8 cellular contexts compared by ENCODE assay signal in the genomic region with DNA sequence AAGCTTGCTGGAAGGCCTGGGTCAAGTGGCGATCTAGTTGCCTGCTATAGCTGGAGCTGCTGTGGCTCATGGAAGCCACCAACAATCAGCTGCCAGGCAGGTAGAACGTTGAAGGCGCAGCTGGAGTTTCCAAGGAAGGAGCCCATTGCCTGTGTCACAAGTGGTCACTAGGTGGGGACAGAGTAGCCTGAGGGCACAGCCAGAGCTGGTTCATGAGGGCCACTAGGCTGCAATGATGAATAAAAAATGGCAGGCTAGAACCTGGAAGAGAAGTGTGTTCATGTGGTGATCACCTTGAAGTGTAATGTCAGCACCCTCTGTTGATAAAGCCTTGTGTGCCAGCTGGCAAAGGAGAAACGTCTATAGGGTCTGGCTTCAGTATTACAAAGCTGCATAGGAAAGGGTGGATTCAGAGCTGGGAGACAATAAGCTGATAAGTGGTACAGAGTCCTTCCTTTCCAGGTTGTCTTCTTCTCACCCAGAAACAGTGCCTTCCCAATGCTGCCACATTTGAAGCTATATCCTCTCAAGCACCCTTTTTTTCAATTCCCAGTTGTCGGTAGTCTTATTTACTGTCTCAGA.
DNase-seq lines count a peak whose midpoint lies in the region; ATAC-seq and TF ChIP-seq lines count a peak whose summit lies in the region.

No MANE protein-coding gene starts in this region.

- no peaks in the 10 kb centered on the region for H3K36me3 ChIP-seq in CD8-positive, alpha-beta T cell (ENCODE audit: insufficient read depth, low read length)
- no peaks in the 10 kb centered on the region for H3K36me3 ChIP-seq in heart left ventricle

- H3K4me1 ChIP-seq in CD8-positive, alpha-beta T cell (ENCODE audit: insufficient read depth, low read length) = no peaks in the 10 kb centered on the region
- H3K4me1 ChIP-seq in heart left ventricle = no peaks in the 10 kb centered on the region

- no peaks in the 10 kb centered on the region for H3K36me3 Mint-ChIP-seq in CD8-positive, alpha-beta T cell
- no peaks in the 10 kb centered on the region for H3K36me3 Mint-ChIP-seq in activated T-cell treated with anti-CD3 and anti-CD28 coated beads, Interleukin-2, amount 50 U/mL, for 72 hours (ENCODE audit: insufficient read depth in 2 of 2)

- WGBS in heart left ventricle, 4 donors = 42 to 50% (median 46%) methylated on average over 5 of the region's 5 CpGs

- H3K27me3 Mint-ChIP-seq in CD8-positive, alpha-beta T cell (ENCODE audit: low read depth) = peaks cover 11% of the 10 kb centered on the region
- peaks cover 60% of the 10 kb centered on the region for H3K27me3 Mint-ChIP-seq in activated T-cell treated with anti-CD3 and anti-CD28 coated beads, Interleukin-2, amount 50 U/mL, for 72 hours (ENCODE audit: low read depth)

- CTCF ChIA-PET in CD8-positive, alpha-beta T cell (lab: Charles Lee) = interaction anchor here (0.6 to 1.5 kb wide), 5 partner anchors 10 to 862 kb away, joined by 3 to 10 read pairs (median 5); no protein-coding TSS in a partner anchor

- no peak overlapping the region for H3K27ac Mint-ChIP-seq in CD8-positive, alpha-beta T cell
- H3K27ac Mint-ChIP-seq in activated T-cell treated with anti-CD3 and anti-CD28 coated beads, Interleukin-2, amount 50 U/mL, for 72 hours = no peak overlapping the region

- peak in 4 of 7 experiments; percentile 9 to 24 (median 15) for DNase-seq in CD8-positive, alpha-beta T cell
- peak; percentile 61 for DNase-seq in GM19240 (ENCODE audit: insufficient read length, low spot score)
- peak; percentile 23 for DNase-seq in NCI-H748 treated with DMSO at 0.1 percent for 48 hours (lab: John Stamatoyannopoulos, UW)
- DNase-seq in activated T-cell treated with anti-CD3 and anti-CD28 coated beads, Interleukin-2, amount 50 U/mL, for 72 hours = peak; percentile 63 to 66
- DNase-seq in heart left ventricle = peak; percentile 35 to 69 (median 49)
- DNase-seq in retina = peak; percentile 34
- DNase-seq in NCI-H187 treated with DMSO at 0.1 percent for 48 hours (lab: John Stamatoyannopoulos, UW) = no peak

- no peaks in the 10 kb centered on the region for H3K4me1 Mint-ChIP-seq in CD8-positive, alpha-beta T cell (ENCODE audit: low read depth)
- no peaks in the 10 kb centered on the region for H3K4me1 Mint-ChIP-seq in activated T-cell treated with anti-CD3 and anti-CD28 coated beads, Interleukin-2, amount 50 U/mL, for 72 hours (ENCODE audit: low read depth)

- intact Hi-C loops in CD8-positive, alpha-beta T cell (cut with DNase I, micrococcal nuclease) = no loop called here
- intact Hi-C loops in heart left ventricle (cut with DNase I) = loop anchor here (2.0 to 10.0 kb wide), 8 partner anchors 170 to 805 kb away; no protein-coding TSS in a partner anchor

- TF ChIP-seq POLR2A in heart left ventricle (IDR thresholded peaks at IDR 0.05) = no peak

- ATAC-seq in CD8-positive, alpha-beta T cell = no peak
- ATAC-seq in HG03460 (IDR thresholded peaks at IDR 0.05; ENCODE audit: unreplicated experiment) = peak; percentile 92
- peak; percentile 83 for ATAC-seq in activated T-cell treated with anti-CD3 and anti-CD28 coated beads, Interleukin-2, amount 50 U/mL, for 72 hours (replicated peaks in 1 of 2)
- ATAC-seq in heart left ventricle = peak in 3 of 4 donors; percentile 78 to 87 (median 80)

- H3K4me3 ChIP-seq in CD8-positive, alpha-beta T cell (ENCODE audit: low read depth, low read length) = no peak overlapping the region
- H3K4me3 ChIP-seq in heart left ventricle = no peak overlapping the region

- H3K27me3 ChIP-seq in CD8-positive, alpha-beta T cell (ENCODE audit: insufficient read depth, low read length) = no peaks in the 10 kb centered on the region
- peaks cover 0 to 14% (median 4%) of the 10 kb centered on the region in 9 donors for H3K27me3 ChIP-seq in heart left ventricle

- peak; percentile 39 for TF ChIP-seq CTCF in CD8-positive, alpha-beta T cell (IDR thresholded peaks at IDR 0.05)
- peak; percentile 59 to 80 (median 76) for TF ChIP-seq CTCF in heart left ventricle (IDR thresholded peaks at IDR 0.05)

- H3K4me3 Mint-ChIP-seq in CD8-positive, alpha-beta T cell = no peak overlapping the region
- H3K4me3 Mint-ChIP-seq in activated T-cell treated with anti-CD3 and anti-CD28 coated beads, Interleukin-2, amount 50 U/mL, for 72 hours = no peak overlapping the region

- H3K9me3 Mint-ChIP-seq in CD8-positive, alpha-beta T cell = no peaks in the 10 kb centered on the region
- H3K9me3 Mint-ChIP-seq in activated T-cell treated with anti-CD3 and anti-CD28 coated beads, Interleukin-2, amount 50 U/mL, for 72 hours = no peaks in the 10 kb centered on the region

- no peak overlapping the region for H3K27ac ChIP-seq in CD8-positive, alpha-beta T cell (ENCODE audit: low read depth, low read length)
- no peak overlapping the region for H3K27ac ChIP-seq in heart left ventricle

- POLR2A ChIA-PET in CD8-positive, alpha-beta T cell (lab: Charles Lee) = no interaction called here

- H3K9me3 ChIP-seq in CD8-positive, alpha-beta T cell (ENCODE audit: low read length) = no peaks in the 10 kb centered on the region
- no peaks in the 10 kb centered on the region for H3K9me3 ChIP-seq in heart left ventricle

Comparison
In these comparisons a context has a peak if more than half of its experiments do, and no peak if none do; other contexts are left out.
1. intact Hi-C loops: an anchor here in heart left ventricle (2.0 to 10.0 kb wide); none called in CD8-positive, alpha-beta T cell.